8 cellular contexts compared by ENCODE assay signal in the genomic region with DNA sequence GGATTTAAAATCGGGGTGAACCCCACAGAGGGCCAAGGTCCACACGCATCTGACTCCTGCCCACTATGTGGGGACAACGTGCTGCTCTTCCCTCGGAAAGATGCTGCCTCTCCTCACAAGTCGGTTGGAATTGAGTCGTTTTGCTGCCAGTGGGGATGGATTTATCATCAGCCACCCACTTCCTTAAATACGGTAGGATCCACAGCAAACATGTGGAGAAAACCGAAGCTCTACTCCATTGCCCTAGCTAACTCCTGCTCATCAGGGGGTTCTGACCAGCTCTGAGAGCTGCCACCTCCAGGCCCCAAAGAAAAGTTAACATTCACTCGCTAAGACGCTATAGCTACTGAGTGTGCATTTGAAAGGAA.
DNase-seq lines count a peak whose midpoint lies in the region; ATAC-seq lines count a peak whose summit lies in the region.

No MANE protein-coding gene starts in this region.

- no peaks in the 10 kb centered on the region for H4K20me1 ChIP-seq in Karpas-422 (ENCODE audit: insufficient read depth, low read depth, low read length)

- no peak for DNase-seq in Right ventricle myocardium superior
- DNase-seq in cardiac septum (ENCODE audit: low spot score), result no peak
- DNase-seq in Karpas-422, result peak; percentile 70
- DNase-seq in activated T-cell treated with anti-CD3 and anti-CD28 coated beads, Interleukin-2, amount 50 U/mL, for 72 hours, result peak; percentile 19 to 20
- no peak for DNase-seq in right cardiac atrium
- DNase-seq in sciatic nerve (ENCODE audit: low spot score), result no peak
- no peak for DNase-seq in HPDE6-E6E7 (ENCODE audit: extremely low spot score)

- H3K36me3 Mint-ChIP-seq in activated T-cell treated with anti-CD3 and anti-CD28 coated beads, Interleukin-2, amount 50 U/mL, for 72 hours (ENCODE audit: insufficient read depth in 2 of 2), result peaks cover 0 to 3% of the 10 kb centered on the region in 2 donors

- H3K36me3 ChIP-seq in Karpas-422 (ENCODE audit: insufficient read depth, low read length), result peaks cover 6% of the 10 kb centered on the region; the same call in 1 of the 2 replicates

- H3K4me1 Mint-ChIP-seq in activated T-cell treated with anti-CD3 and anti-CD28 coated beads, Interleukin-2, amount 50 U/mL, for 72 hours (ENCODE audit: low read depth), result peaks cover 67% of the 10 kb centered on the region

- peak overlapping the region; percentile 58 for H2AFZ ChIP-seq in Karpas-422 (ENCODE audit: low read length)

- peaks cover 37% of the 10 kb centered on the region for H3K79me2 ChIP-seq in Karpas-422 (ENCODE audit: low read length)

- peak overlapping the region; percentile 88 to 89 for H3K4me3 Mint-ChIP-seq in activated T-cell treated with anti-CD3 and anti-CD28 coated beads, Interleukin-2, amount 50 U/mL, for 72 hours

- H3K27me3 ChIP-seq in Karpas-422 (ENCODE audit: low read length) (no peaks in the 10 kb centered on the region), right cardiac atrium (ENCODE audit: control insufficient read depth, insufficient read depth) (no peaks in the 10 kb centered on the region)

- peak overlapping the region; percentile 96 for H3K4me2 ChIP-seq in Karpas-422 (ENCODE audit: low read depth, low read length, poor library complexity, severe bottlenecking)

- 1% methylated on average over 10 of the region's 10 CpGs for WGBS in right cardiac atrium

- intact Hi-C loops in Right ventricle myocardium superior (cut with DNase I) (no loop called here), cardiac septum (cut with DNase I) (loop anchor here (5.0 kb wide), 2 partner anchors 51 to 196 kb away; a partner anchor contains a TSS), right cardiac atrium (cut with DNase I) (loop anchor here in 2 of 4 donors (10.0 kb wide), 2 partner anchors 79 to 199 kb away; a partner anchor contains a TSS), sciatic nerve (cut with DNase I) (loop anchor here (10.0 kb wide), 3 partner anchors 69 to 219 kb away; no protein-coding TSS in a partner anchor)

- peak overlapping the region; percentile 95 for H3K27ac Mint-ChIP-seq in activated T-cell treated with anti-CD3 and anti-CD28 coated beads, Interleukin-2, amount 50 U/mL, for 72 hours

- H3K9me3 Mint-ChIP-seq in activated T-cell treated with anti-CD3 and anti-CD28 coated beads, Interleukin-2, amount 50 U/mL, for 72 hours, result no peaks in the 10 kb centered on the region

- peaks cover 6% of the 10 kb centered on the region for H3K27me3 Mint-ChIP-seq in activated T-cell treated with anti-CD3 and anti-CD28 coated beads, Interleukin-2, amount 50 U/mL, for 72 hours (ENCODE audit: low read depth)

- peak overlapping the region; percentile 92 for H3K9ac ChIP-seq in Karpas-422 (ENCODE audit: low read length)

- H3K27ac ChIP-seq in Karpas-422 (ENCODE audit: low read length) (peak overlapping the region; percentile 1; the same call in 1 of the 2 replicates), right cardiac atrium (ENCODE audit: low read length) (peak overlapping the region; percentile 20)

- H3K4me1 ChIP-seq in Karpas-422 (ENCODE audit: low read length) (peaks cover 50% of the 10 kb centered on the region), right cardiac atrium (ENCODE audit: control insufficient read depth, insufficient read depth, low read length) (peaks cover 3% of the 10 kb centered on the region)

- ATAC-seq in Right ventricle myocardium superior (ENCODE audit: poor library complexity) (peak; percentile 28), right cardiac atrium (peak; percentile 42 to 46), sciatic nerve (peak; percentile 70), GM21528 (IDR thresholded peaks at IDR 0.05; ENCODE audit: low FRiP score, unreplicated experiment) (no peak)
- peak; percentile 29 to 33 for ATAC-seq in activated T-cell treated with anti-CD3 and anti-CD28 coated beads, Interleukin-2, amount 50 U/mL, for 72 hours (replicated peaks in 1 of 2)

- no peaks in the 10 kb centered on the region for H3K9me3 ChIP-seq in Karpas-422 (ENCODE audit: low read length)
- H3K9me3 ChIP-seq in right cardiac atrium (ENCODE audit: control insufficient read depth, low read length), result no peaks in the 10 kb centered on the region

- no peaks in the 10 kb centered on the region for H3K9me2 ChIP-seq in Karpas-422 (replicated peaks; ENCODE audit: insufficient read depth, low read length)

- H3K4me3 ChIP-seq in Karpas-422 (ENCODE audit: low read length) (peak overlapping the region; percentile 86), right cardiac atrium (ENCODE audit: low read length) (peak overlapping the region; percentile 99)

Comparison
In these comparisons a context has a peak if more than half of its experiments do, and no peak if none do; other contexts are left out.
1. DNase-seq: peak in Karpas-422 (single experiment) and activated T-cell treated with anti-CD3 and anti-CD28 coated beads, Interleukin-2, amount 50 U/mL, for 72 hours (2 of 2); none in Right ventricle myocardium superior (single experiment), cardiac septum (single experiment), right cardiac atrium (0 of 3), sciatic nerve (single experiment) and HPDE6-E6E7 (single experiment).